8 cellular contexts compared by ENCODE assay signal in genomic region chr11:111765320-111765983, GRCh38. TPM values are rescaled to one million over a fixed set of nuclear protein-coding genes. Genes with fewer than 3 reads are reported as not detected.
DNase-seq lines count a peak whose midpoint lies in the region; ATAC-seq and TF ChIP-seq lines count a peak whose summit lies in the region.

No MANE protein-coding gene starts in this region.

- H3K27me3 ChIP-seq in ACC112 (ENCODE audit: insufficient read depth, low read length) (no peaks in the 10 kb centered on the region), osteoblast (ENCODE audit: insufficient read depth, low read length) (no peaks in the 10 kb centered on the region)

- no peaks in the 10 kb centered on the region for H4K20me1 ChIP-seq in osteoblast (ENCODE audit: insufficient read depth, low read length)

- TF ChIP-seq CTCF in foreskin fibroblast (IDR thresholded peaks at IDR 0.05; ENCODE audit: low read depth, low read length): no peak
- no peak for TF ChIP-seq CTCF in osteoblast (IDR thresholded peaks at IDR 0.05; ENCODE audit: extremely low read depth, low read depth, low read length)

- H2AFZ ChIP-seq in ACC112 (ENCODE audit: low read length, unreplicated experiment): peak overlapping the region; percentile 93
- H2AFZ ChIP-seq in osteoblast (ENCODE audit: low read length): peak overlapping the region; percentile 93

- ATAC-seq in GM18508 (IDR thresholded peaks at IDR 0.05; ENCODE audit: insufficient read depth, unreplicated experiment): peak; percentile 7
- peak; percentile 39 for ATAC-seq in HG03064 (IDR thresholded peaks at IDR 0.05; ENCODE audit: low read depth, unreplicated experiment)
- ATAC-seq in GM18858 (IDR thresholded peaks at IDR 0.05; ENCODE audit: unreplicated experiment): no peak

- no peaks in the 10 kb centered on the region for H3K9me3 ChIP-seq in osteoblast (ENCODE audit: low read depth, low read length)

- H3K36me3 ChIP-seq in ACC112 (ENCODE audit: insufficient read depth, low read length): peaks cover 14% of the 10 kb centered on the region; the same call in 1 of the 2 replicates
- peaks cover 28% of the 10 kb centered on the region for H3K36me3 ChIP-seq in osteoblast (ENCODE audit: insufficient read depth, low read length)

- H3K27ac ChIP-seq in ACC112 (ENCODE audit: low read depth, low read length) (peak overlapping the region; percentile 75; the same call in 1 of the 2 replicates), osteoblast (ENCODE audit: low read depth, low read length) (peak overlapping the region; percentile 88)

- H3K4me3 ChIP-seq in ACC112 (ENCODE audit: low read depth, low read length) (peak overlapping the region; percentile 90), foreskin fibroblast (ENCODE audit: low read depth in 1 of 2, low read length in 2 of 2) (peak overlapping the region; percentile 93 to 95), osteoblast (ENCODE audit: insufficient read depth, low read length) (peak overlapping the region; percentile 94)

- H3K4me2 ChIP-seq in osteoblast (ENCODE audit: insufficient read depth, low read length): peak overlapping the region; percentile 100

- peaks cover 14% of the 10 kb centered on the region for H3K4me1 ChIP-seq in ACC112 (ENCODE audit: control insufficient read depth, insufficient read depth, low read length, unreplicated experiment)
- peaks cover 14% of the 10 kb centered on the region for H3K4me1 ChIP-seq in osteoblast (ENCODE audit: insufficient read depth, low read length)

- H3K79me2 ChIP-seq in ACC112 (ENCODE audit: control insufficient read depth, insufficient read depth, low read length, unreplicated experiment) (peaks cover 41% of the 10 kb centered on the region), osteoblast (ENCODE audit: insufficient read depth, low read length) (peaks cover 53% of the 10 kb centered on the region)

- DNase-seq in SW480 (ENCODE audit: low spot score) (peak; percentile 27), foreskin fibroblast (peak in 1 of 2 donors; percentile 27), osteoblast (ENCODE audit: insufficient read length, low spot score, missing footprints) (peak; percentile 77), CD1c-positive myeloid dendritic cell (ENCODE audit: extremely low spot score) (no peak)

RNA-seq across cellular contexts. Expression of gene PPP2R1B, which starts 0.7 kb away (rescaled TPM):
- 18.0 and 19.9 TPM in 2 replicates for total RNA-seq in osteoblast
